ENCODE assay signal across 8 cellular contexts in genomic region chr10:63206997-63207952, GRCh38.
DNase-seq lines count a peak whose midpoint lies in the region; ATAC-seq, FAIRE-seq and TF ChIP-seq lines count a peak whose summit lies in the region.

No MANE protein-coding gene starts in this region.

- H3K27me3 Mint-ChIP-seq in HFFc6 (ENCODE audit: insufficient read depth) = peaks cover 2% of the 10 kb centered on the region; the same call in 1 of the 2 replicates
- no peaks in the 10 kb centered on the region for H3K27me3 Mint-ChIP-seq in naive thymus-derived CD8-positive, alpha-beta T cell

- H3K9me3 ChIP-seq in endothelial cell of umbilical vein (replicated peaks; ENCODE audit: control insufficient read depth, insufficient read depth, low read length) = no peaks in the 10 kb centered on the region

- POLR2A ChIA-PET in RWPE1 (lab: Yijun Ruan, JAX; ENCODE audit: low non-redundant PET) = no interaction called here
- POLR2A ChIA-PET in endothelial cell of umbilical vein (lab: Charles Lee) = no interaction called here
- POLR2A ChIA-PET in naive thymus-derived CD8-positive, alpha-beta T cell (lab: Charles Lee) = interaction anchor here (0.6 kb wide), 1 partner anchor 19 kb away, joined by 3 read pairs; no protein-coding TSS in a partner anchor

- H3K4me1 Mint-ChIP-seq in HFFc6 (ENCODE audit: low read depth) = peaks cover 64% of the 10 kb centered on the region
- H3K4me1 Mint-ChIP-seq in naive thymus-derived CD8-positive, alpha-beta T cell = peaks cover 15 to 68% (median 51%) of the 10 kb centered on the region in 4 donors

- peak overlapping the region; percentile 71 for H3K27ac Mint-ChIP-seq in HFFc6
- peak overlapping the region in 6 of 10 donors; percentile 0 to 78 (median 22) for H3K27ac Mint-ChIP-seq in naive thymus-derived CD8-positive, alpha-beta T cell

- H3K9me1 ChIP-seq in endothelial cell of umbilical vein (replicated peaks; ENCODE audit: control insufficient read depth, extremely low read depth, insufficient read depth, low read length) = no peaks in the 10 kb centered on the region

- peak overlapping the region; percentile 68 for H3K4me3 Mint-ChIP-seq in HFFc6
- peak overlapping the region in 6 of 10 donors; percentile 5 to 45 (median 26) for H3K4me3 Mint-ChIP-seq in naive thymus-derived CD8-positive, alpha-beta T cell

- peak; percentile 90 for FAIRE-seq in endothelial cell of umbilical vein (lab: Jason Lieb, UNC)

- peaks cover 69% of the 10 kb centered on the region for H3K79me2 ChIP-seq in endothelial cell of umbilical vein (ENCODE audit: control insufficient read depth, insufficient read depth, low read length)

- H3K36me3 ChIP-seq in endothelial cell of umbilical vein (ENCODE audit: control insufficient read depth in 2 of 2, extremely low read depth in 1 of 2, insufficient read depth in 2 of 2, low read length in 2 of 2) = peaks cover 2 to 11% of the 10 kb centered on the region in 2 experiments

- ATAC-seq in naive thymus-derived CD8-positive, alpha-beta T cell = peak; percentile 23 to 25
- no peak for ATAC-seq in GM18505 (IDR thresholded peaks at IDR 0.05; ENCODE audit: unreplicated experiment)
- no peak for ATAC-seq in HG03439 (IDR thresholded peaks at IDR 0.05; ENCODE audit: unreplicated experiment)

- no peaks in the 10 kb centered on the region for H3K9me3 Mint-ChIP-seq in HFFc6
- H3K9me3 Mint-ChIP-seq in naive thymus-derived CD8-positive, alpha-beta T cell = no peaks in the 10 kb centered on the region

- H3K4me1 ChIP-seq in endothelial cell of umbilical vein (ENCODE audit: control insufficient read depth, extremely low read depth, insufficient read depth, low read length) = peaks cover 54% of the 10 kb centered on the region

- peak overlapping the region; percentile 58 for H3K9ac ChIP-seq in endothelial cell of umbilical vein (replicated peaks; ENCODE audit: extremely low read depth, insufficient read depth, low read length)

- no peak overlapping the region for H2AFZ ChIP-seq in endothelial cell of umbilical vein (ENCODE audit: low read depth, low read length)

- intact Hi-C loops in endothelial cell of umbilical vein (cut with micrococcal nuclease) = loop anchor here (1.0 to 5.0 kb wide), 4 partner anchors 60 to 422 kb away; partner anchors contain the start of genes JMJD1C and REEP3

- TF ChIP-seq CTCF in HFFc6 (IDR thresholded peaks at IDR 0.05) (no peak), RWPE1 (conservative IDR thresholded peaks at IDR 0.05; ENCODE audit: low read depth) (no peak), endothelial cell of umbilical vein (IDR thresholded peaks at IDR 0.05; ENCODE audit: extremely low read depth in 1 of 2, insufficient read depth in 1 of 2, low read depth in 1 of 2, low read length in 2 of 2) (no peak)

- no peak for TF ChIP-seq POLR2A in endothelial cell of umbilical vein (IDR thresholded peaks at IDR 0.05; ENCODE audit: low read depth, low read length)
- no peak for TF ChIP-seq POLR2A in GM18505 (IDR thresholded peaks at IDR 0.05; ENCODE audit: borderline replicate concordance, extremely low read depth, insufficient read depth, insufficient read length)

- H3K27ac ChIP-seq in RWPE1 = no peak overlapping the region
- H3K27ac ChIP-seq in endothelial cell of umbilical vein (ENCODE audit: insufficient read depth, low read depth, low read length) = peak overlapping the region; percentile 87

- TSS peak; percentile 78 for BruUV-seq in endothelial cell of umbilical vein (replicated peaks; lab: Mats Ljungman, UMichigan)

- dilution Hi-C loops in endothelial cell of umbilical vein (cut with MboI; ENCODE audit: extremely low pct_ligation_motif_present, low sequenced_read_pairs) = loop anchor here (25.0 kb wide), 1 partner anchor 505 kb away; no protein-coding TSS in a partner anchor

- H3K27me3 ChIP-seq in endothelial cell of umbilical vein (ENCODE audit: control insufficient read depth in 2 of 2, insufficient read depth in 2 of 2, low read length in 2 of 2) = no peaks in the 10 kb centered on the region

- CTCF ChIA-PET in RWPE1 (lab: Yijun Ruan, JAX) = no interaction called here
- CTCF ChIA-PET in endothelial cell of umbilical vein (lab: Charles Lee) = interaction anchor here (0.7 to 3.5 kb wide), 6 partner anchors 29 to 513 kb away, joined by 3 to 12 read pairs (median 5); no protein-coding TSS in a partner anchor

- no peak overlapping the region for H3K4me3 ChIP-seq in endothelial cell of umbilical vein (replicated peaks in 1 of 3; ENCODE audit: insufficient read depth in 1 of 3, low read depth in 1 of 3, low read length in 3 of 3)

- peaks cover 6% of the 10 kb centered on the region for H4K20me1 ChIP-seq in endothelial cell of umbilical vein (replicated peaks; ENCODE audit: control insufficient read depth, extremely low read depth, insufficient read depth, low read length)

- peak overlapping the region; percentile 61 for H3K4me2 ChIP-seq in endothelial cell of umbilical vein (ENCODE audit: insufficient read depth, low read length)

- peaks cover 32% of the 10 kb centered on the region for H3K36me3 Mint-ChIP-seq in HFFc6 (ENCODE audit: low read depth)
- H3K36me3 Mint-ChIP-seq in naive thymus-derived CD8-positive, alpha-beta T cell = peaks cover 5 to 75% (median 35%) of the 10 kb centered on the region in 3 donors

- DNase-seq in Daoy (ENCODE audit: low read depth) (peak; percentile 4), HFFc6 (peak; percentile 65), RWPE1 (ENCODE audit: low spot score) (peak; percentile 3), endothelial cell of umbilical vein (ENCODE audit: low read depth, low spot score) (peak; percentile 96), NCI-H82 (lab: John Stamatoyannopoulos, UW) (no peak)
- no peak for DNase-seq in naive thymus-derived CD8-positive, alpha-beta T cell

TF ChIP-seq in endothelial cell of umbilical vein, 7 proteins besides CTCF, POLR2A, EP300 and RAD21:
- TF ChIP-seq POLR2AphosphoS5 (IDR thresholded peaks at IDR 0.05; ENCODE audit: insufficient read depth, low read depth, low read length) = peak; percentile 66
- peak; percentile 68 for TF ChIP-seq GATA2 (IDR thresholded peaks at IDR 0.05; ENCODE audit: insufficient read depth, insufficient read length, low read depth, low read length)
- TF ChIP-seq JUN (IDR thresholded peaks at IDR 0.05; ENCODE audit: borderline replicate concordance, insufficient read depth, insufficient read length, low read depth) = peak; percentile 48
- no peak for TF ChIP-seq EZH2 (IDR thresholded peaks at IDR 0.05; ENCODE audit: borderline replicate concordance, low read depth, low read length, severe bottlenecking)
- peak; percentile 18 for TF ChIP-seq FOS (IDR thresholded peaks at IDR 0.05; ENCODE audit: borderline replicate concordance, insufficient read depth, low read length)

Comparison
In these comparisons a context has a peak if more than half of its experiments do, and no peak if none do; other contexts are left out.
1. DNase-seq: peak in Daoy (single experiment), HFFc6 (single experiment), RWPE1 (single experiment) and endothelial cell of umbilical vein (single experiment); none in naive thymus-derived CD8-positive, alpha-beta T cell (0 of 10) and NCI-H82 (single experiment).
2. ATAC-seq: peak in naive thymus-derived CD8-positive, alpha-beta T cell (2 of 2); none in GM18505 (single experiment) and HG03439 (single experiment).